8 cellular contexts compared by ENCODE assay signal in the genomic region with DNA sequence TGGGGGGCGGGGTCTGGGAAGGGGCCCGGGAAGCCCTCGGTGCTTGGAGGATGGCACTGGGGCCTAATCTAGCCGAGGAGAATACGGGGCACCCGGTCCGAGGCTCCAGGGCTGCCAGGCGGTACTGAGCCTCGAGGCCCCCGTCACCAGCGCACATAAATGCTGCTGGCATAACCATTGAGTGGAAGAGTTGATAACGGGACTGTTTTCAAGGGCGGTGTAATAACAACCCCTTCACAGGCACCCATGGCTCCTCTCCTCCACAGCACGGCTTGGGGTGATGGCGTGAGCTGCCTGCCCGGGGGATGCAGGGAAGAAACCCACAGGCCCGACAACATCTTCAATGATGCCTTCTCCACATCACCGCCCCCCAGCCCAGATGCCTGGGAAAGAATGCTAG.
"Had no signal": no experiment of that assay in that cellular context is flagged by ENCODE, and none has a peak within 500 bp of the region (broad histone marks: within the 10 kb centered on the region; RNA-seq: fewer than 3 reads in every experiment).

No MANE protein-coding gene starts in this region.

- H3K4me3 ChIP-seq: GM12878 had no signal

- FAIRE-seq: G401.6, GM12878, GM12891, GM12892, GM18507, GM19239 had no signal

- ATAC-seq: GM12878 had no signal

- DNase-seq: GDM1, GF-D8 had no signal
